1 cellular context compared by ENCODE assay signal in genomic region chr6:151044465-151045441, GRCh38.
TF ChIP-seq lines count a peak whose summit lies in the region.

No MANE protein-coding gene starts in this region.

TF ChIP-seq in HepG2, 621 proteins besides CTCF, POLR2A, EP300 and RAD21 (continued from another document and continues in another):
- no peak for TF ChIP-seq TERF1 (CRISPR knock-in tag; IDR thresholded peaks at IDR 0.05)
- no peak for TF ChIP-seq SOX6 (IDR thresholded peaks at IDR 0.05)
- TF ChIP-seq SOX6 (CRISPR knock-in tag; IDR thresholded peaks at IDR 0.05) = peak; percentile 69
- peak; percentile 56; the same call in 1 of the 2 replicates for TF ChIP-seq FOXK1 (CRISPR knock-in tag; IDR thresholded peaks at IDR 0.05; ENCODE audit: borderline replicate concordance, low read depth)
- no peak for TF ChIP-seq ATF7-NPFF (CRISPR knock-in tag; IDR thresholded peaks at IDR 0.05; ENCODE audit: low read depth)
- TF ChIP-seq ZNF550 (CRISPR knock-in tag; IDR thresholded peaks at IDR 0.05; ENCODE audit: borderline replicate concordance) = no peak
- 0 out of 4 replicates have a peak, but pooled peaks of 1 of the 2 experiments have one; percentile 35 for TF ChIP-seq KLF16 (CRISPR knock-in tag; IDR thresholded peaks at IDR 0.05)
- TF ChIP-seq, protein P1, sequence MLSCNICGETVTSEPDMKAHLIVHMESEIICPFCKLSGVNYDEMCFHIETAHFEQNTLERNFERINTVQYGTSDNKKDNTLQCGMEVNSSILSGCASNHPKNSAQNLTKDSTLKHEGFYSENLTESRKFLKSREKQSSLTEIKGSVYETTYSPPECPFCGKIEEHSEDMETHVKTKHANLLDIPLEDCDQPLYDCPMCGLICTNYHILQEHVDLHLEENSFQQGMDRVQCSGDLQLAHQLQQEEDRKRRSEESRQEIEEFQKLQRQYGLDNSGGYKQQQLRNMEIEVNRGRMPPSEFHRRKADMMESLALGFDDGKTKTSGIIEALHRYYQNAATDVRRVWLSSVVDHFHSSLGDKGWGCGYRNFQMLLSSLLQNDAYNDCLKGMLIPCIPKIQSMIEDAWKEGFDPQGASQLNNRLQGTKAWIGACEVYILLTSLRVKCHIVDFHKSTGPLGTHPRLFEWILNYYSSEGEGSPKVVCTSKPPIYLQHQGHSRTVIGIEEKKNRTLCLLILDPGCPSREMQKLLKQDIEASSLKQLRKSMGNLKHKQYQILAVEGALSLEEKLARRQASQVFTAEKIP (CRISPR knock-in tag; IDR thresholded peaks at IDR 0.05; ENCODE audit: borderline replicate concordance) = no peak
- TF ChIP-seq NR2F2 (IDR thresholded peaks at IDR 0.05; ENCODE audit: borderline replicate concordance, low read depth) = 0 out of 2 replicates have a peak, but pooled peaks have one; percentile 32
- peak; percentile 96 for TF ChIP-seq JUN (CRISPR knock-in tag; IDR thresholded peaks at IDR 0.05)
- TF ChIP-seq ZNF142 (CRISPR knock-in tag; IDR thresholded peaks at IDR 0.05) = no peak
- TF ChIP-seq ZSCAN21 (CRISPR knock-in tag; IDR thresholded peaks at IDR 0.05; ENCODE audit: borderline replicate concordance) = 0 out of 2 replicates have a peak, but pooled peaks have one; percentile 34
- TF ChIP-seq ZNF792 (CRISPR knock-in tag; IDR thresholded peaks at IDR 0.05) = no peak
- TF ChIP-seq ZFP36L1 (CRISPR knock-in tag; IDR thresholded peaks at IDR 0.05) = 0 out of 2 replicates have a peak, but pooled peaks have one; percentile 48
- TF ChIP-seq ZNF772 (CRISPR knock-in tag; IDR thresholded peaks at IDR 0.05) = 0 out of 2 replicates have a peak, but pooled peaks have one; percentile 20
- no peak for TF ChIP-seq ZNF275 (CRISPR knock-in tag; IDR thresholded peaks at IDR 0.05; ENCODE audit: borderline replicate concordance)
- peak; percentile 94 for TF ChIP-seq POGZ (CRISPR knock-in tag; IDR thresholded peaks at IDR 0.05)
- TF ChIP-seq RXRA (CRISPR knock-in tag; IDR thresholded peaks at IDR 0.05) = peak; percentile 72
- TF ChIP-seq LCORL (IDR thresholded peaks at IDR 0.05) = no peak
- peak; percentile 75; the same call in 1 of the 2 replicates for TF ChIP-seq LCORL (CRISPR knock-in tag; IDR thresholded peaks at IDR 0.05)
- TF ChIP-seq ZNF34 (CRISPR knock-in tag; IDR thresholded peaks at IDR 0.05; ENCODE audit: borderline replicate concordance) = no peak
- TF ChIP-seq SKIL (CRISPR knock-in tag; IDR thresholded peaks at IDR 0.05; ENCODE audit: borderline replicate concordance) = peak; percentile 52; the same call in 1 of the 2 replicates
- TF ChIP-seq ZNF234 (CRISPR knock-in tag; conservative IDR thresholded peaks at IDR 0.05) = no peak
- TF ChIP-seq KAT7 (CRISPR knock-in tag; IDR thresholded peaks at IDR 0.05; ENCODE audit: borderline replicate concordance) = peak; percentile 13; the same call in 1 of the 2 replicates
- peak; percentile 37; the same call in 1 of the 2 replicates for TF ChIP-seq KDM2A (CRISPR knock-in tag; IDR thresholded peaks at IDR 0.05; ENCODE audit: borderline replicate concordance, low read depth)
- no peak for TF ChIP-seq ZNF746 (CRISPR knock-in tag; IDR thresholded peaks at IDR 0.05)
- TF ChIP-seq LBX2 (CRISPR knock-in tag; IDR thresholded peaks at IDR 0.05; ENCODE audit: borderline replicate concordance) = no peak
- peak; percentile 77 for TF ChIP-seq BHLHE40 (IDR thresholded peaks at IDR 0.05; ENCODE audit: low read length)
- 0 out of 2 replicates have a peak, but pooled peaks have one; percentile 10 for TF ChIP-seq ZNF652 (CRISPR knock-in tag; IDR thresholded peaks at IDR 0.05; ENCODE audit: borderline replicate concordance, low read depth)
- TF ChIP-seq PRPF4 (IDR thresholded peaks at IDR 0.05; ENCODE audit: low read depth, low read length, poor library complexity, severe bottlenecking) = peak; percentile 43
- TF ChIP-seq MZF1 (CRISPR knock-in tag; IDR thresholded peaks at IDR 0.05; ENCODE audit: borderline replicate concordance) = no peak
- TF ChIP-seq ZGPAT (CRISPR knock-in tag; IDR thresholded peaks at IDR 0.05) = peak; percentile 72
- TF ChIP-seq ZNF20 (CRISPR knock-in tag; IDR thresholded peaks at IDR 0.05) = no peak
- TF ChIP-seq RARG (CRISPR knock-in tag; IDR thresholded peaks at IDR 0.05; ENCODE audit: low read depth) = no peak
- TF ChIP-seq ARID4A (CRISPR knock-in tag; IDR thresholded peaks at IDR 0.05; ENCODE audit: borderline replicate concordance) = peak; percentile 47; the same call in 1 of the 2 replicates
- TF ChIP-seq YEATS4 (CRISPR knock-in tag; IDR thresholded peaks at IDR 0.05; ENCODE audit: borderline replicate concordance) = peak; percentile 46; the same call in 1 of the 2 replicates
- peak; percentile 81 for TF ChIP-seq SPEN (CRISPR knock-in tag; IDR thresholded peaks at IDR 0.05; ENCODE audit: low read depth)
- no peak for TF ChIP-seq EZH2 (conservative IDR thresholded peaks at IDR 0.05; ENCODE audit: low read depth, low read length)
- peak; percentile 71 for TF ChIP-seq ATF1 (CRISPR knock-in tag; IDR thresholded peaks at IDR 0.05)
- peak; percentile 79; the same call in 1 of the 2 replicates for TF ChIP-seq ETV5 (CRISPR knock-in tag; IDR thresholded peaks at IDR 0.05; ENCODE audit: borderline replicate concordance)
- TF ChIP-seq ZFP91 (CRISPR knock-in tag; IDR thresholded peaks at IDR 0.05; ENCODE audit: borderline replicate concordance) = peak; percentile 36; the same call in 1 of the 2 replicates
- 0 out of 2 replicates have a peak, but pooled peaks have one; percentile 24 for TF ChIP-seq ZNF335 (CRISPR knock-in tag; IDR thresholded peaks at IDR 0.05)
